In genomic region chr17:38702166-38702899, GRCh38 we compare ENCODE assay signal across 8 cellular contexts. TPM values are rescaled to one million over a fixed set of nuclear protein-coding genes. Genes with fewer than 3 reads are reported as not detected.
DNase-seq lines count a peak whose midpoint lies in the region; ATAC-seq and TF ChIP-seq lines count a peak whose summit lies in the region.

No MANE protein-coding gene starts in this region.

- TF ChIP-seq CTCF in epithelial cell of esophagus (IDR thresholded peaks at IDR 0.05; ENCODE audit: insufficient read depth, low read depth, low read length, missing control alignments), result no peak

- H3K4me3 ChIP-seq in NT2/D1 (ENCODE audit: insufficient read length, low read depth), result peak overlapping the region; percentile 69
- peak overlapping the region; percentile 81 for H3K4me3 ChIP-seq in epithelial cell of esophagus (ENCODE audit: low read length)
- H3K4me3 ChIP-seq in mononuclear cell (ENCODE audit: low read length), result peak overlapping the region; percentile 87

- H3K4me1 ChIP-seq in NT2/D1 (ENCODE audit: insufficient read depth, insufficient read length), result peaks cover 21% of the 10 kb centered on the region
- H3K4me1 ChIP-seq in mononuclear cell (ENCODE audit: insufficient read depth, low read length), result peaks cover 55% of the 10 kb centered on the region

- peak; percentile 88 for DNase-seq in 8988T
- peak; percentile 41 for DNase-seq in HS-5 (ENCODE audit: low read depth)
- DNase-seq in NT2/D1 (ENCODE audit: low read depth, low spot score), result no peak
- peak; percentile 69 for DNase-seq in activated T-cell treated with anti-CD3 and anti-CD28 coated beads for 4 hours
- peak; percentile 89 for DNase-seq in epithelial cell of esophagus (ENCODE audit: low read depth)
- DNase-seq in stimulated activated CD8-positive, alpha-beta memory T cell treated with anti-CD3 and anti-CD28 coated beads, Interleukin-15, amount 100 ng/mL, for 48 hours (ENCODE audit: low read depth in 2 of 2), result peak; percentile 76 to 77

- H3K9me3 ChIP-seq in NT2/D1 (ENCODE audit: insufficient read depth, low read length), result no peaks in the 10 kb centered on the region
- H3K9me3 ChIP-seq in mononuclear cell (ENCODE audit: low read depth, low read length), result no peaks in the 10 kb centered on the region

- H3K36me3 ChIP-seq in NT2/D1 (ENCODE audit: insufficient read depth, insufficient read length, low read length), result peaks cover under 1% of the 10 kb centered on the region

- peak overlapping the region; percentile 76 for H3K9ac ChIP-seq in NT2/D1 (ENCODE audit: insufficient read length, low read depth)

- H3K27me3 ChIP-seq in NT2/D1 (ENCODE audit: insufficient read depth, insufficient read length), result peaks cover 84% of the 10 kb centered on the region
- no peaks in the 10 kb centered on the region for H3K27me3 ChIP-seq in mononuclear cell (ENCODE audit: insufficient read depth, low read length)

- peak; percentile 17 for ATAC-seq in GM18517 (IDR thresholded peaks at IDR 0.05; ENCODE audit: unreplicated experiment)

RNA-seq across cellular contexts. Expression of gene MLLT6, which starts 2.7 kb away (rescaled TPM):
- 95.9 TPM for total RNA-seq in mononuclear cell

RNA-seq across cellular contexts. Expression of gene EPOP, which starts 27.6 kb away (rescaled TPM):
- total RNA-seq in mononuclear cell, result 0.63 TPM

RNA-seq across cellular contexts. Expression of gene CISD3, which starts 27.8 kb away (rescaled TPM):
- total RNA-seq in mononuclear cell, result 1.8 TPM

RNA-seq across cellular contexts. Expression of gene PCGF2, which starts 45.8 kb away (rescaled TPM):
- total RNA-seq in mononuclear cell, result not detected

RNA-seq across cellular contexts. Expression of gene PSMB3, which starts 50.2 kb away (rescaled TPM):
- total RNA-seq in mononuclear cell, result 95.5 TPM
